ENCODE assay signal across 22 cellular contexts in the genomic region with DNA sequence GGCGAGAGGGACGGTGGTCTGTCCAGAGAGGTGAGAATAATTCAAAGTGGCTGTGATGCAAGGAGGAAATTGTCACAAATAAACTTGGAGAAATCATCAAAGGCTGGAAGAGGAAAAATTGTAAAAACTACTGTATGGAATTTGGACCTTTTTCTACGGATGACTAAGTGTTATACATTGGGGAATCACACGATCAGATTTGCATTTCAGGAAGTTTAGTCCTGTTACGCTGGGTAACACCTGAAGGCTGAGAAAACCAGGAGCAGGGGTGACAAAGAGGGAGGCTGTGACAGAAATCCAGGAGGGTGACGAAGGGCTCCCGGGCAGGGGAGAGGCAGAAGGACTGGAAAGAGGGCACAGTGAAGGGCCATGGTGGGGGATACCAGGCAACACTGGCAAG.
"Had no signal": no experiment of that assay in that cellular context is flagged by ENCODE, and none has a peak within 500 bp of the region (broad histone marks: within the 10 kb centered on the region; RNA-seq: fewer than 3 reads in every experiment).

No MANE protein-coding gene starts in this region.

- H3K9me3 Mint-ChIP-seq: activated CD4-positive, alpha-beta memory T cell treated with anti-CD3 and anti-CD28 coated beads for 36 hours; activated CD4-positive, alpha-beta T cell treated with anti-CD3 and anti-CD28 coated beads, Interleukin-2, amount 10 ng/mL, durations not matched to agents 7 days and 5 days; activated naive CD4-positive, alpha-beta T cell treated with anti-CD3 and anti-CD28 coated beads for 36 hours; activated T-cell treated with anti-CD3 and anti-CD28 coated beads, Interleukin-2, amount 50 U/mL, for 4 hours had no signal

- DNase-seq: activated B cell treated with CpG ODN at 0.5 μM for 24 hours; activated CD4-positive, alpha-beta memory T cell treated with anti-CD3 and anti-CD28 coated beads for 36 hours; activated CD4-positive, alpha-beta T cell treated with anti-CD3 and anti-CD28 coated beads for 1 hour; activated CD4-positive, alpha-beta T cell treated with anti-CD3 and anti-CD28 coated beads, Interleukin-2, amount 10 ng/mL, durations not matched to agents 7 days and 5 days; activated CD8-positive, alpha-beta memory T cell treated with anti-CD3 and anti-CD28 coated beads for 24 hours; activated gamma-delta T cell; activated naive CD4-positive, alpha-beta T cell treated with anti-CD3 and anti-CD28 coated beads for 36 hours; activated T-cell treated with anti-CD3 and anti-CD28 coated beads, Interleukin-2, amount 50 U/mL, for 4 hours; adrenal gland; NCI-H1105 treated with DMSO at 0.1 percent for 48 hours; NCI-H1436 treated with DMSO at 0.1 percent for 48 hours; NCI-H187; NCI-H2081; NCI-H510A treated with DMSO at 0.1 percent for 48 hours; NCI-H69; PC-3; SHP77; T1000 had no signal

- H3K9ac ChIP-seq: KMS-11 had no signal

- H3K4me3 Mint-ChIP-seq: activated B cell treated with CpG ODN at 0.5 μM for 24 hours; activated CD4-positive, alpha-beta memory T cell treated with anti-CD3 and anti-CD28 coated beads for 36 hours; activated naive CD4-positive, alpha-beta T cell treated with anti-CD3 and anti-CD28 coated beads for 36 hours; activated T-cell treated with anti-CD3 and anti-CD28 coated beads, Interleukin-2, amount 50 U/mL, for 4 hours; T-helper 1 cell treated with Interleukin-12 subunit alpha and Interleukin-12 subunit beta and Interleukin-4 antibody, amounts not matched to agents 30 μg/mL and 1 μg/mL, for 36 hours had no signal

- ATAC-seq: activated T-cell treated with anti-CD3 and anti-CD28 coated beads, Interleukin-2, amount 50 U/mL, for 4 hours; PC-3 had no signal

- H3K36me3 Mint-ChIP-seq: activated CD4-positive, alpha-beta memory T cell treated with anti-CD3 and anti-CD28 coated beads for 36 hours; activated naive CD8-positive, alpha-beta T cell had no signal

- H3K9me3 ChIP-seq: adrenal gland, SJSA1 had no signal

- H3K27me3 ChIP-seq: adrenal gland, SJSA1 had no signal

- H3K27ac Mint-ChIP-seq: activated B cell treated with CpG ODN at 0.5 μM for 24 hours; activated CD4-positive, alpha-beta memory T cell treated with anti-CD3 and anti-CD28 coated beads for 36 hours; activated naive CD4-positive, alpha-beta T cell treated with anti-CD3 and anti-CD28 coated beads for 36 hours; activated naive CD8-positive, alpha-beta T cell; T-helper 1 cell treated with Interleukin-12 subunit alpha and Interleukin-12 subunit beta and Interleukin-4 antibody, amounts not matched to agents 30 μg/mL and 1 μg/mL, for 36 hours had no signal

- H3K27me3 Mint-ChIP-seq: activated B cell treated with CpG ODN at 0.5 μM for 24 hours; activated CD4-positive, alpha-beta memory T cell treated with anti-CD3 and anti-CD28 coated beads for 36 hours; activated naive CD8-positive, alpha-beta T cell had no signal

- H3K27ac ChIP-seq: KMS-11 had no signal

- H3K36me3 ChIP-seq: adrenal gland, SJSA1 had no signal
